ENCODE assay signal across 24 cellular contexts in genomic region chr14:106377432-106377831, GRCh38.
"Had no signal": no experiment of that assay in that cellular context is flagged by ENCODE, and none has a peak within 500 bp of the region (broad histone marks: within the 10 kb centered on the region; RNA-seq: fewer than 3 reads in every experiment).

No MANE protein-coding gene starts in this region.

- ATAC-seq: esophagus mucosa, gastrocnemius medialis, heart right ventricle, left cardiac atrium, left lung, left ventricle myocardium superior, lower lobe of right lung had no signal

- DNase-seq: cortex of kidney; effector CD8-positive, alpha-beta T cell; endodermal cell; esophagus squamous epithelium; foreskin fibroblast; foreskin melanocyte; gastrocnemius medialis; glutamatergic neuron; head of caudate nucleus; heart right ventricle; hippocampal formation; left cardiac atrium; left lung; left ventricle myocardium superior; lower lobe of right lung; mesenchymal stem cell; mucosa of descending colon had no signal

- H3K4me1 Mint-ChIP-seq: endodermal cell, mesothelial cell of epicardium had no signal

- H3K9me3 Mint-ChIP-seq: dendritic cell treated with granulocyte-macrophage colony-stimulating factor and Interleukin-4, amounts not matched to agents 40 ng/mL and 50 ng/mL, for 4 days; effector memory CD8-positive, alpha-beta T cell; naive B cell; naive thymus-derived CD8-positive, alpha-beta T cell had no signal

- H3K4me3 Mint-ChIP-seq: dendritic cell treated with granulocyte-macrophage colony-stimulating factor and Interleukin-4, amounts not matched to agents 40 ng/mL and 50 ng/mL, for 4 days; effector memory CD8-positive, alpha-beta T cell; endodermal cell; mesothelial cell of epicardium; naive thymus-derived CD8-positive, alpha-beta T cell had no signal

- H3K4me1 ChIP-seq: esophagus squamous epithelium, gastrocnemius medialis, lower lobe of right lung had no signal

- H3K36me3 ChIP-seq: esophagus squamous epithelium, gastrocnemius medialis, heart right ventricle, left lung, lower lobe of right lung had no signal

- H3K27ac Mint-ChIP-seq: dendritic cell treated with granulocyte-macrophage colony-stimulating factor and Interleukin-4, amounts not matched to agents 40 ng/mL and 50 ng/mL, for 4 days; effector memory CD8-positive, alpha-beta T cell; endodermal cell; mesothelial cell of epicardium; naive thymus-derived CD8-positive, alpha-beta T cell had no signal

- H3K36me3 Mint-ChIP-seq: naive B cell; naive thymus-derived CD8-positive, alpha-beta T cell had no signal

- H3K4me3 ChIP-seq: esophagus squamous epithelium, gastrocnemius medialis, heart right ventricle, left lung, lower lobe of right lung, mucosa of descending colon had no signal

- H3K27ac ChIP-seq: epithelial cell of prostate, esophagus squamous epithelium, gastrocnemius medialis, heart right ventricle, left lung, lower lobe of right lung had no signal

- H3K27me3 ChIP-seq: gastrocnemius medialis had no signal

- H3K9me3 ChIP-seq: esophagus squamous epithelium, gastrocnemius medialis, heart right ventricle, left lung, lower lobe of right lung, mucosa of descending colon had no signal
